ENCODE assay signal across 7 cellular contexts in genomic region chr15:67542192-67542461, GRCh38. TPM values are rescaled to one million over a fixed set of nuclear protein-coding genes. Genes with fewer than 3 reads are reported as not detected.
DNase-seq lines count a peak whose midpoint lies in the region; ATAC-seq and TF ChIP-seq lines count a peak whose summit lies in the region.

No MANE protein-coding gene starts in this region.

- peak overlapping the region; percentile 87 for H3K9ac ChIP-seq in OCI-LY1 (ENCODE audit: low read length)

- H3K79me2 ChIP-seq in OCI-LY1 (ENCODE audit: insufficient read depth, low read length), result no peaks in the 10 kb centered on the region

- peaks cover 11% of the 10 kb centered on the region; the same call in 1 of the 2 replicates for H3K36me3 ChIP-seq in OCI-LY1 (ENCODE audit: insufficient read depth, low read length)
- H3K36me3 ChIP-seq in ectodermal cell (ENCODE audit: control insufficient read depth, insufficient read depth, low read length), result no peaks in the 10 kb centered on the region

- peaks cover 3% of the 10 kb centered on the region for H3K27me3 Mint-ChIP-seq in nephron (ENCODE audit: low read depth)

- peak overlapping the region; percentile 82 for H3K4me2 ChIP-seq in OCI-LY1 (ENCODE audit: low read length)

- H3F3A ChIP-seq in OCI-LY1 (ENCODE audit: insufficient read depth, low read length), result peaks cover 3% of the 10 kb centered on the region; the same call in 1 of the 2 replicates

- H3K27ac Mint-ChIP-seq in nephron, result peak overlapping the region; percentile 94 to 98 (median 98)

- H3K4me3 ChIP-seq in OCI-LY1 (ENCODE audit: low read depth, low read length, poor library complexity, severe bottlenecking), result peak overlapping the region; percentile 84
- peak overlapping the region; percentile 90 for H3K4me3 ChIP-seq in ectodermal cell (ENCODE audit: insufficient read depth, low read depth, low read length)

- H4K20me1 ChIP-seq in OCI-LY1 (ENCODE audit: insufficient read depth, low read length), result no peaks in the 10 kb centered on the region

- no peak for DNase-seq in stimulated activated CD4-positive, alpha-beta T cell treated with anti-CD3 and anti-CD28 coated beads, Interleukin-2, amount 100 ng/mL, for 48 hours

- peak overlapping the region; percentile 98 to 100 (median 98) for H3K4me3 Mint-ChIP-seq in nephron

- no peaks in the 10 kb centered on the region for H3K9me3 Mint-ChIP-seq in nephron

- H2AFZ ChIP-seq in OCI-LY1 (ENCODE audit: low read length), result no peak overlapping the region

- 1% methylated on average over 11 of the region's 11 CpGs for WGBS in ectodermal cell, 2 experiments

- H3K4me1 ChIP-seq in OCI-LY1 (ENCODE audit: insufficient read depth, low read length, severe bottlenecking) (peaks cover 60% of the 10 kb centered on the region), ectodermal cell (ENCODE audit: control insufficient read depth, insufficient read depth, low read length) (peaks cover 9% of the 10 kb centered on the region)

- ATAC-seq in GM19397 (IDR thresholded peaks at IDR 0.05; ENCODE audit: unreplicated experiment) (peak; percentile 7), GM21619 (IDR thresholded peaks at IDR 0.05; ENCODE audit: unreplicated experiment) (no peak), HG02642 (IDR thresholded peaks at IDR 0.05; ENCODE audit: poor library complexity, unreplicated experiment) (no peak)

- no peaks in the 10 kb centered on the region for H3K9me2 ChIP-seq in OCI-LY1 (ENCODE audit: low read depth, low read length)

- H3K27ac ChIP-seq in OCI-LY1 (ENCODE audit: low read depth, low read length, poor library complexity, severe bottlenecking) (peak overlapping the region; percentile 84), ectodermal cell (ENCODE audit: insufficient read depth, low read depth, low read length, poor library complexity, severe bottlenecking) (peak overlapping the region; percentile 61)

- H3K9me3 ChIP-seq in OCI-LY1 (ENCODE audit: low read length) (no peaks in the 10 kb centered on the region), ectodermal cell (ENCODE audit: control insufficient read depth, low read length) (no peaks in the 10 kb centered on the region)

- TF ChIP-seq CTCF in OCI-LY1 (IDR thresholded peaks at IDR 0.05; ENCODE audit: low read length) (no peak), nephron (IDR thresholded peaks at IDR 0.05; ENCODE audit: unreplicated experiment in 3 of 3) (no peak)

- peaks cover 24% of the 10 kb centered on the region for H3K4me1 Mint-ChIP-seq in nephron

- H3K27me3 ChIP-seq in OCI-LY1 (ENCODE audit: insufficient read depth, low read length) (no peaks in the 10 kb centered on the region), ectodermal cell (ENCODE audit: control insufficient read depth, insufficient read depth, low read length, poor library complexity, severe bottlenecking) (no peaks in the 10 kb centered on the region)

- peaks cover 14% of the 10 kb centered on the region for H3K36me3 Mint-ChIP-seq in nephron (ENCODE audit: low read depth)

RNA-seq across cellular contexts. Expression of gene MAP2K5, which starts 0.4 kb away (rescaled TPM):
- polyA plus RNA-seq in ectodermal cell (2013, experiment 1 of 4), result 30.0 TPM
- 33.4 TPM for polyA plus RNA-seq in ectodermal cell (2013, experiment 2 of 4)
- polyA plus RNA-seq in ectodermal cell (2013, experiment 3 of 4), result 28.7 TPM
- polyA plus RNA-seq in ectodermal cell (2013, experiment 4 of 4), result 32.1 TPM

RNA-seq across cellular contexts. Expression of gene C15orf61, which starts 21.2 kb away (rescaled TPM):
- polyA plus RNA-seq in ectodermal cell (2013, experiment 1 of 4), result 1.9 TPM
- polyA plus RNA-seq in ectodermal cell (2013, experiment 2 of 4), result 3.6 TPM
- polyA plus RNA-seq in ectodermal cell (2013, experiment 3 of 4), result 3.1 TPM
- 4.1 TPM for polyA plus RNA-seq in ectodermal cell (2013, experiment 4 of 4)
